In the genomic region with DNA sequence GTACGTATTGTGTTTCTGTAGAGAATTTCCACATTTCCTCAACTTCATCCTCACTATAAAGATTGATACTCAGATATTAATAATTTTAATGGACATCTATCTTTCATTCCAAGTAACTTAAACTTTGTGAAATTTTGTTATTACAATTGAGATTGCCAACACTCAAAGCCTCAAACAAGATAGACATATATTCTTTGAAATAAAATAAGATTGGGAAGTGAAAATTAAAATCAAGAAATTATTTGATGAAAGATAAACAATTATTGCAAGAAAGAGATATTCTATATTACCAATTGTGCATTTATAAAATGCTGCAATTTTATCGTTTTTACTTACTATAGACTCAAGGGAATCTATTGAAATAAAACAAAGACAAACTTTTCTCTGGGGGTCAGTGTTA, we compare ENCODE assay signal across 12 cellular contexts. TPM values are rescaled to one million over a fixed set of nuclear protein-coding genes. Genes with fewer than 3 reads are reported as not detected.
"Had no signal": no experiment of that assay in that cellular context is flagged by ENCODE, and none has a peak within 500 bp of the region (broad histone marks: within the 10 kb centered on the region; RNA-seq: fewer than 3 reads in every experiment).

A gene (minus strand): TSS at position 101 of the 400 bp plus-strand sequence. CDS start 1,337 bp downstream, outside the sequence.

- ATAC-seq: GM23338, HCT116 had no signal

- H3K36me3 ChIP-seq: HAP-1 had no signal

- H3K4me3 ChIP-seq: GM23248, GM23338, HAP-1 had no signal

- H3K4me3 Mint-ChIP-seq: GM23338, H9, HFFc6 had no signal

- H3K27ac ChIP-seq: GM23248 had no signal

- H3K4me1 ChIP-seq: HAP-1 had no signal

- FAIRE-seq: H1, H54 had no signal

- H3K9me3 Mint-ChIP-seq: GM23338, H9 had no signal

- H3K9me3 ChIP-seq: HAP-1 had no signal

- H3K9ac ChIP-seq: GM23248 had no signal

- H3K27ac Mint-ChIP-seq: GM23338, H9, HFFc6 had no signal

- DNase-seq: GM23248, GOT3, H7, H9, HCEC 1CT, HFFc6 had no signal

RNA-seq across cellular contexts. Expression of the gene that starts here (rescaled TPM):
- total RNA-seq: GM23248, GM23338, H1, H4, H7, H9, HFFc6 had no signal
- polyA plus RNA-seq: GM23248, GM23338, H1 had no signal
